Comparison of ENCODE assay signal across 14 cellular contexts in the genomic region with DNA sequence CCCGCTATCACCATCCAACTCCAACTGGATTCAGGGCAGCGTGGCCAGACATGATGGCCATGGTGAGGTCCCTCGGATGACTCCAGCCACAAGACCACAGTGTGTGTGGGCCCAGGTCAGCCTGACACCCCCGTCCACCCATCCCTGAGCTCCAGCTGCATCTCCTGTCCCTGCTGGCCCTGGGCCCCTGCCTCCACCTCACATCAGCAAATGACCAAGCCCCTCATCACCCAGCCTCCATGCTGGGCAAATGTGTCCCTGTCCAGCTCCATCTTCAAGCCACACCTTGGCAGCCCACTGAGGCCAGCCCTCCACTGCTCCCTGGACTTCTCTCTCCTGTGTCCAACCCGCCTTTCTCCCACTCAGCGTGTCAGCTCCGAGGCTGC. TPM values are rescaled to one million over a fixed set of nuclear protein-coding genes. Genes with fewer than 3 reads are reported as not detected.
DNase-seq lines count a peak whose midpoint lies in the region; ATAC-seq and TF ChIP-seq lines count a peak whose summit lies in the region.
"Had no signal": no experiment of that assay in that cellular context is flagged by ENCODE, and none has a peak within 500 bp of the region (broad histone marks: within the 10 kb centered on the region; RNA-seq: fewer than 3 reads in every experiment).

No MANE protein-coding gene starts in this region.

- WGBS in heart left ventricle, 4 donors, result 89 to 93% (median 90%) methylated on average over 3 to 7 of the region's 7 CpGs
- 78 to 84% methylated on average over 4 to 7 of the region's 7 CpGs for WGBS in upper lobe of left lung, 2 donors

- H3K4me1 Mint-ChIP-seq in activated naive CD8-positive, alpha-beta T cell (ENCODE audit: low read depth), result peaks cover 61% of the 10 kb centered on the region

- H3K27ac Mint-ChIP-seq in activated naive CD8-positive, alpha-beta T cell, result peak overlapping the region; percentile 98
- H3K27ac Mint-ChIP-seq: GM23338 had no signal

- no peak for TF ChIP-seq POLR2A in heart left ventricle (IDR thresholded peaks at IDR 0.05)
- no peak for TF ChIP-seq POLR2A in upper lobe of left lung (IDR thresholded peaks at IDR 0.05)

- H3K36me3 Mint-ChIP-seq in activated naive CD8-positive, alpha-beta T cell, result no peaks in the 10 kb centered on the region

- no peak for TF ChIP-seq CTCF in heart left ventricle (IDR thresholded peaks at IDR 0.05)
- no peak for TF ChIP-seq CTCF in lower lobe of right lung (IDR thresholded peaks at IDR 0.05)
- no peak for TF ChIP-seq CTCF in upper lobe of left lung (IDR thresholded peaks at IDR 0.05)

- peak overlapping the region; percentile 92 for H3K4me3 Mint-ChIP-seq in activated naive CD8-positive, alpha-beta T cell
- H3K4me3 Mint-ChIP-seq: GM23338 had no signal

- no peaks in the 10 kb centered on the region for H3K9me3 ChIP-seq in heart left ventricle
- H3K9me3 ChIP-seq in lower lobe of right lung, result no peaks in the 10 kb centered on the region
- no peaks in the 10 kb centered on the region for H3K9me3 ChIP-seq in upper lobe of left lung
- H3K9me3 ChIP-seq: uterus had no signal

- no peaks in the 10 kb centered on the region for H3K9me3 Mint-ChIP-seq in activated naive CD8-positive, alpha-beta T cell (ENCODE audit: low read depth)
- H3K9me3 Mint-ChIP-seq: GM23338 had no signal

- H3K4me3 ChIP-seq in heart left ventricle, result peak overlapping the region in 4 of 12 donors; percentile 8 to 64 (median 25)
- peak overlapping the region; percentile 38 for H3K4me3 ChIP-seq in lower lobe of right lung
- H3K4me3 ChIP-seq in upper lobe of left lung, result peak overlapping the region in 2 of 4 donors; percentile 24 to 38
- H3K4me3 ChIP-seq: GM23338, uterus had no signal

- H3K4me1 ChIP-seq in heart left ventricle (peaks cover 10 to 74% (median 39%) of the 10 kb centered on the region in 12 donors), lower lobe of right lung (peaks cover 78% of the 10 kb centered on the region), upper lobe of left lung (peaks cover 40 to 76% (median 60%) of the 10 kb centered on the region in 4 donors)
- H3K4me1 ChIP-seq: uterus had no signal

- DNase-seq in heart left ventricle (no peak), Right ventricle myocardium superior (no peak), lower lobe of right lung (no peak), upper lobe of left lung (peak in 1 of 2 donors; percentile 45), sciatic nerve (ENCODE audit: low spot score) (no peak), SK-N-DZ (ENCODE audit: low spot score) (no peak)
- no peak for DNase-seq in stimulated activated CD4-positive, alpha-beta T cell treated with anti-CD3 and anti-CD28 coated beads, Interleukin-4, amount 100 ng/mL, for 24 hours
- DNase-seq: effector CD8-positive, alpha-beta T cell; mesenchymal stem cell; NCI-H510A treated with DMSO at 0.1 percent for 48 hours; SHP77 treated with DMSO at 0.1 percent for 48 hours; uterus had no signal

- peak overlapping the region; percentile 37 to 95 (median 82) for H3K27ac ChIP-seq in heart left ventricle
- peak overlapping the region; percentile 82 for H3K27ac ChIP-seq in lower lobe of right lung
- H3K27ac ChIP-seq in upper lobe of left lung, result peak overlapping the region; percentile 79 to 90 (median 81)

- H3K36me3 ChIP-seq in heart left ventricle (no peaks in the 10 kb centered on the region), lower lobe of right lung (no peaks in the 10 kb centered on the region), upper lobe of left lung (no peaks in the 10 kb centered on the region)
- H3K36me3 ChIP-seq: uterus had no signal

- H3K27me3 ChIP-seq in heart left ventricle (no peaks in the 10 kb centered on the region), lower lobe of right lung (ENCODE audit: low read depth) (peaks cover 5% of the 10 kb centered on the region), upper lobe of left lung (no peaks in the 10 kb centered on the region)
- H3K27me3 ChIP-seq: uterus had no signal

- intact Hi-C loops in heart left ventricle (cut with DNase I), result no loop called here
- intact Hi-C loops in Right ventricle myocardium superior (cut with DNase I), result no loop called here
- intact Hi-C loops in lower lobe of right lung (cut with DNase I), result no loop called here
- intact Hi-C loops in sciatic nerve (cut with DNase I), result no loop called here

- ATAC-seq in heart left ventricle (no peak), Right ventricle myocardium superior (ENCODE audit: poor library complexity) (no peak), lower lobe of right lung (no peak), upper lobe of left lung (ENCODE audit: low FRiP score in 2 of 2) (no peak), sciatic nerve (no peak)
- ATAC-seq: GM23338 had no signal

- H3K27me3 Mint-ChIP-seq in activated naive CD8-positive, alpha-beta T cell, result no peaks in the 10 kb centered on the region

- TF ChIP-seq EP300 in upper lobe of left lung (IDR thresholded peaks at IDR 0.05), result no peak

RNA-seq across cellular contexts. Expression of a gene that starts 3.2 kb away (rescaled TPM):
- total RNA-seq in heart left ventricle, result 1 to 10 TPM in 3 of 9 donors, under 1 TPM in 6; 0.27 to 5.3 (median 0.77) TPM
- under 1 TPM; 0.50 to 0.51 TPM for polyA plus RNA-seq in heart left ventricle
- 1.3 TPM for total RNA-seq in Right ventricle myocardium superior
- total RNA-seq in lower lobe of right lung, result 7.2 TPM
- total RNA-seq in upper lobe of left lung, result 10 to 100 TPM in 1 of 6 donors, 1 to 10 TPM in 5; 3.0 to 14.7 (median 7.0) TPM
- 3.2 TPM for total RNA-seq in sciatic nerve
- not detected in 2 replicates for polyA plus RNA-seq in SK-N-DZ (2014; cell fraction: cytosol; rRNA removed)
- not detected in 2 replicates for polyA plus RNA-seq in SK-N-DZ (2014; cell fraction: nucleus; rRNA removed)
- polyA plus RNA-seq: GM23338 had no signal

RNA-seq across cellular contexts. Expression of a gene that starts 41.2 kb away (rescaled TPM):
- 1 to 10 TPM; 1.4 to 6.0 (median 2.4) TPM for total RNA-seq in heart left ventricle
- 1 to 10 TPM; 2.3 to 3.3 TPM for polyA plus RNA-seq in heart left ventricle
- total RNA-seq in Right ventricle myocardium superior, result 1.6 TPM
- 6.9 TPM for total RNA-seq in lower lobe of right lung
- 10 to 100 TPM in 1 of 6 donors, 1 to 10 TPM in 4, under 1 TPM in 1; 0.89 to 10.3 (median 6.6) TPM for total RNA-seq in upper lobe of left lung
- total RNA-seq in sciatic nerve, result 5.5 TPM
- 41.8 and 41.9 TPM in 2 replicates for polyA plus RNA-seq in SK-N-DZ (2014; cell fraction: cytosol; rRNA removed)
- 26.1 and 27.9 TPM in 2 replicates for polyA plus RNA-seq in SK-N-DZ (2014; cell fraction: nucleus; rRNA removed)
